In the genomic region with DNA sequence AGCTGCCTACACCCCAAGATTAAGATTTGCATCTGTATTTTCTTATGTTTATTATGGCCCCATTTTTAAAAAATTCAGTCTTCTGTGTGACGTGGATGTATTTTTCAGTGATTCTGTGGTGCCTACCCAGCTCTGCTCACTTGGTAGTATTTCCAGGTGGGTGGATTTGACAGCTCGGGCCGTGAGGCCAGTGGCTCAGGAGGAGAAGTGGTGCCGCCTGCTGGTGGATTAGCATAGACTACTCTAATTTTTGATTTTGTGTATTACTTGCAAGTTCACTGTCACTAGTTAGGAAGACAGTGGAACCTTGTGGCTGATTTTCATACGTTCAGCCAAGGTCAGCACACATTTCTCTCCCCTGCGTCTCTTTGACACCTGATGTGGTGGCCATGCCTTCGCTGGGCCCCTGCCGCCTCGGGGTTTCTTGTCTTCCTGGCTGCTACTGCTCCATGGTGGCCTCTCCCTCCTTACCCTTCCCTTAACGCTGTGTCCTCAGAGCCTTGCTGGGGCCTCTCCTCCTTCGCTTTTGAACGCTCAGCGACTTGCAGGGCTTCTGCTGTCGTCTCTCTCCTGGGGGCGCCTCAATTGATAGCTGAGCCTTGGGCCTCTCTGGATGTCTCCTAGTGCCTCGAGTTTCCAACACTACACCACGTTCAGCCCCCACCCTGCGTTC, we compare ENCODE assay signal across 8 cellular contexts.
DNase-seq lines count a peak whose midpoint lies in the region; ATAC-seq and TF ChIP-seq lines count a peak whose summit lies in the region.

No MANE protein-coding gene starts in this region.

- no peaks in the 10 kb centered on the region for H3K79me2 ChIP-seq in fibroblast of lung (ENCODE audit: control insufficient read depth, insufficient read depth, low read length)

- peak; percentile 63 for TF ChIP-seq CTCF in GM10248 (IDR thresholded peaks at IDR 0.05; ENCODE audit: control extremely low read depth, extremely low read depth, low read depth, missing control alignments)
- peak; percentile 89 to 93 for TF ChIP-seq CTCF in fibroblast of lung (conservative IDR thresholded peaks at IDR 0.05 in 1 of 2, IDR thresholded peaks at IDR 0.05 in 1 of 2; ENCODE audit: low read depth in 1 of 2, low read length in 2 of 2)
- TF ChIP-seq CTCF in nephron progenitor cell (IDR thresholded peaks at IDR 0.05): peak; percentile 64

- H3K9me3 Mint-ChIP-seq in nephron progenitor cell: no peaks in the 10 kb centered on the region
- no peaks in the 10 kb centered on the region for H3K9me3 Mint-ChIP-seq in stimulated activated naive CD8-positive, alpha-beta T cell treated with anti-CD3 and anti-CD28 coated beads, Interleukin-15, amount 100 ng/mL, for 72 hours

- H3K4me1 Mint-ChIP-seq in nephron progenitor cell: peaks cover 22% of the 10 kb centered on the region
- H3K4me1 Mint-ChIP-seq in stimulated activated naive CD8-positive, alpha-beta T cell treated with anti-CD3 and anti-CD28 coated beads, Interleukin-15, amount 100 ng/mL, for 72 hours: peaks cover 51% of the 10 kb centered on the region

- POLR2A ChIA-PET in GM10248 (lab: Yijun Ruan, JAX): no interaction called here

- no peak overlapping the region for H2AFZ ChIP-seq in fibroblast of lung (ENCODE audit: low read length)

- H3K4me2 ChIP-seq in fibroblast of lung (ENCODE audit: extremely low read depth, insufficient read depth, low read length): no peak overlapping the region

- CTCF ChIA-PET in GM10248 (lab: Yijun Ruan, JAX): interaction anchor here (0.6 to 8.4 kb wide), 33 partner anchors 8 to 584 kb away, joined by 3 to 138 read pairs (median 4); no protein-coding TSS in a partner anchor

- peak; percentile 88 for ATAC-seq in stimulated activated naive CD8-positive, alpha-beta T cell treated with anti-CD3 and anti-CD28 coated beads, Interleukin-15, amount 100 ng/mL, for 72 hours

- H3K4me3 Mint-ChIP-seq in nephron progenitor cell: no peak overlapping the region
- no peak overlapping the region for H3K4me3 Mint-ChIP-seq in stimulated activated naive CD8-positive, alpha-beta T cell treated with anti-CD3 and anti-CD28 coated beads, Interleukin-15, amount 100 ng/mL, for 72 hours

- peak overlapping the region; percentile 95 for H3K27ac Mint-ChIP-seq in nephron progenitor cell
- H3K27ac Mint-ChIP-seq in stimulated activated naive CD8-positive, alpha-beta T cell treated with anti-CD3 and anti-CD28 coated beads, Interleukin-15, amount 100 ng/mL, for 72 hours: peak overlapping the region; percentile 14 to 60

- H3K4me1 ChIP-seq in fibroblast of lung (ENCODE audit: control insufficient read depth, extremely low read depth, insufficient read depth, low read length): no peaks in the 10 kb centered on the region

- H4K20me1 ChIP-seq in fibroblast of lung (ENCODE audit: control insufficient read depth, extremely low read depth, insufficient read depth, low read length): no peaks in the 10 kb centered on the region

- H3K27ac ChIP-seq in fibroblast of lung (ENCODE audit: insufficient read depth, low read length): no peak overlapping the region

- H3K27me3 ChIP-seq in fibroblast of lung (ENCODE audit: control insufficient read depth, insufficient read depth, low read length): no peaks in the 10 kb centered on the region

- peaks cover 3% of the 10 kb centered on the region for H3K27me3 Mint-ChIP-seq in nephron progenitor cell (ENCODE audit: low read depth, poor library complexity)
- no peaks in the 10 kb centered on the region for H3K27me3 Mint-ChIP-seq in stimulated activated naive CD8-positive, alpha-beta T cell treated with anti-CD3 and anti-CD28 coated beads, Interleukin-15, amount 100 ng/mL, for 72 hours

- no peaks in the 10 kb centered on the region for H3K36me3 ChIP-seq in fibroblast of lung (ENCODE audit: control insufficient read depth, insufficient read depth, low read length)

- in situ Hi-C loops in KBM-7 (cut with MboI; ENCODE audit: low pct_unique_long_range_greater_than_20kb, low sequenced_read_pairs): no loop called here

- DNase-seq in GM10248 (ENCODE audit: extremely low spot score) (peak; percentile 89), KBM-7 (peak; percentile 67), RKO (ENCODE audit: low spot score) (peak; percentile 75), activated T-helper 1 cell treated with Interleukin-2 at 50 U/mL for 16 hours (ENCODE audit: low read depth) (peak; percentile 67), fibroblast of lung (ENCODE audit: low read depth in 2 of 2) (peak; percentile 69 to 86), nephron progenitor cell (peak; percentile 74), NCI-H187 (lab: John Stamatoyannopoulos, UW) (no peak)
- peak; percentile 71 to 80 for DNase-seq in stimulated activated naive CD8-positive, alpha-beta T cell treated with anti-CD3 and anti-CD28 coated beads, Interleukin-15, amount 100 ng/mL, for 72 hours

- no peak overlapping the region for H3K9ac ChIP-seq in fibroblast of lung (ENCODE audit: insufficient read depth, low read length)

- H3K4me3 ChIP-seq in fibroblast of lung (replicated peaks in 1 of 4; ENCODE audit: control extremely low read depth in 1 of 4, insufficient read depth in 1 of 4, low read depth in 3 of 4, low read length in 4 of 4): no peak overlapping the region

- H3K36me3 Mint-ChIP-seq in nephron progenitor cell (ENCODE audit: low read depth): peaks cover 39% of the 10 kb centered on the region

- no peaks in the 10 kb centered on the region for H3K9me3 ChIP-seq in fibroblast of lung (ENCODE audit: control insufficient read depth, insufficient read depth, low read depth, low read length)

Comparison
In these comparisons a context has a peak if more than half of its experiments do, and no peak if none do; other contexts are left out.
1. DNase-seq: peak in GM10248 (single experiment), KBM-7 (single experiment), RKO (single experiment), activated T-helper 1 cell treated with Interleukin-2 at 50 U/mL for 16 hours (single experiment), fibroblast of lung (2 of 2), nephron progenitor cell (single experiment) and stimulated activated naive CD8-positive, alpha-beta T cell treated with anti-CD3 and anti-CD28 coated beads, Interleukin-15, amount 100 ng/mL, for 72 hours (2 of 2); none in NCI-H187 (0 of 2).
2. Peak in every context shown above with its lines, with median percentiles within 50 percentile points of each other: CTCF ChIP-seq.